In the genomic region with DNA sequence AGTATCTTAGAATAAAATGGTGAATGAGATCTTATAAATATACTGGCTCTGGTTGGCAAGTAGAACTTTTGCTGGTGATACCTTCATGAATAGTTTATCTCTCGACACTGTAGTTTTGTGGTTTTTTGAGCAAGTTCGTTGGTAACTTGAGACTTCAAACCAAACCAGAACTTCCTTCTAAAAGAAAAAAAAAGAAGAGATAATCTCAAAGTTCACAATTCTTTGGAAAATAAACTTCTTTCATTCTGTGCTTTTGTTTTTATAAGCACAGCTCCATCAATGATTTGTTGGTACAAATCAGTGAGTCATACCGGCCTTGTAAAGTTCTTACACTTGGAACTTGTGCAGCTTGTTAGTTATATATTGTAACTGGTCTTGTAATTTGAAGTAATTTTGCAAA, we compare ENCODE assay signal across 8 cellular contexts. TPM values are rescaled to one million over a fixed set of nuclear protein-coding genes. Genes with fewer than 3 reads are reported as not detected.
DNase-seq lines count a peak whose midpoint lies in the region; ATAC-seq and TF ChIP-seq lines count a peak whose summit lies in the region.

No MANE protein-coding gene starts in this region.

- TF ChIP-seq CTCF in DND-41 (IDR thresholded peaks at IDR 0.05; ENCODE audit: borderline replicate concordance, extremely low read depth, low read length, poor library complexity, severe bottlenecking) (no peak), choroid plexus epithelial cell (conservative IDR thresholded peaks at IDR 0.05; ENCODE audit: low read depth, low read length) (no peak), neural crest cell (conservative IDR thresholded peaks at IDR 0.05) (no peak), GM20000 (IDR thresholded peaks at IDR 0.05; ENCODE audit: extremely low read depth, missing control alignments) (no peak)

- peak overlapping the region; percentile 86 for H3K27ac ChIP-seq in DND-41 (ENCODE audit: low read length)

- no peak overlapping the region for H3K27ac Mint-ChIP-seq in neural crest cell (ENCODE audit: unreplicated experiment)

- H3K9ac ChIP-seq in DND-41 (ENCODE audit: low read depth, low read length), result peak overlapping the region; percentile 66

- peaks cover 67% of the 10 kb centered on the region for H3K4me1 ChIP-seq in DND-41 (ENCODE audit: insufficient read depth, low read length)

- H3K4me1 Mint-ChIP-seq in neural crest cell, result peaks cover 48% of the 10 kb centered on the region

- peaks cover 13% of the 10 kb centered on the region; the same call in 1 of the 2 replicates for H3K36me3 ChIP-seq in DND-41 (ENCODE audit: insufficient read depth, low read length)

- DNase-seq in DND-41 (no peak), NAMALWA (ENCODE audit: low spot score) (peak; percentile 23), choroid plexus epithelial cell (ENCODE audit: low read depth) (peak; percentile 84), neural crest cell (ENCODE audit: low read depth, low spot score) (no peak), GM20000 (ENCODE audit: low spot score) (no peak), NCI-H345 treated with DMSO at 0.1 percent for 48 hours (lab: John Stamatoyannopoulos, UW; ENCODE audit: unreplicated experiment) (no peak), NCI-H1694 (lab: John Stamatoyannopoulos, UW) (no peak), head of caudate nucleus (no peak)

- ATAC-seq in DND-41 (ENCODE audit: insufficient read depth, low read depth), result peak; percentile 25

- H3K4me2 ChIP-seq in DND-41 (ENCODE audit: insufficient read depth, low read length), result peak overlapping the region; percentile 77

- H3K4me3 ChIP-seq in DND-41 (ENCODE audit: low read depth in 1 of 2, low read length in 2 of 2), result peak overlapping the region; percentile 51 to 72; a peak in 3 of 4 replicates
- peak overlapping the region; percentile 1 for H3K4me3 ChIP-seq in choroid plexus epithelial cell (ENCODE audit: low read depth, low read length)

- peaks cover 35% of the 10 kb centered on the region for H4K20me1 ChIP-seq in DND-41 (ENCODE audit: insufficient read depth, low read length)

- H2AFZ ChIP-seq in DND-41 (ENCODE audit: low read depth, low read length), result no peak overlapping the region

- H3K27me3 Mint-ChIP-seq in neural crest cell (ENCODE audit: low read depth), result peaks cover 3% of the 10 kb centered on the region

- H3K27me3 ChIP-seq in DND-41 (ENCODE audit: insufficient read depth, low read length, poor library complexity), result no peaks in the 10 kb centered on the region

- H3K36me3 Mint-ChIP-seq in neural crest cell (ENCODE audit: low read depth), result no peaks in the 10 kb centered on the region

- peaks cover 79% of the 10 kb centered on the region for H3K79me2 ChIP-seq in DND-41 (ENCODE audit: insufficient read depth, low read length)

- intact Hi-C loops in head of caudate nucleus (cut with DNase I), result no loop called here

- H3K9me3 ChIP-seq in DND-41 (ENCODE audit: insufficient read depth, low read length, severe bottlenecking), result no peaks in the 10 kb centered on the region

- H3K9me3 Mint-ChIP-seq in neural crest cell, result no peaks in the 10 kb centered on the region

- H3K4me3 Mint-ChIP-seq in neural crest cell, result peak overlapping the region; percentile 96

RNA-seq across cellular contexts. Expression of gene HIPK1, which starts 2.3 kb away (rescaled TPM):
- total RNA-seq in neural crest cell, result 53.4 and 57.7 TPM in 2 replicates

RNA-seq across cellular contexts. Expression of gene DCLRE1B, which starts 26.3 kb away (rescaled TPM):
- total RNA-seq in neural crest cell, result 21.4 and 21.5 TPM in 2 replicates

RNA-seq across cellular contexts. Expression of gene AP4B1, which starts 26.9 kb away (rescaled TPM):
- 23.6 and 25.3 TPM in 2 replicates for total RNA-seq in neural crest cell

RNA-seq across cellular contexts. Expression of gene BCL2L15, which starts 44.1 kb away (rescaled TPM):
- 0.71 and 0.84 TPM in 2 replicates for total RNA-seq in neural crest cell

RNA-seq across cellular contexts. Expression of gene OLFML3, which starts 47.8 kb away (rescaled TPM):
- 4.3 and 6.1 TPM in 2 replicates for total RNA-seq in neural crest cell

Comparison
In these comparisons a context has a peak if more than half of its experiments do, and no peak if none do; other contexts are left out.
1. DNase-seq: peak in NAMALWA (single experiment) and choroid plexus epithelial cell (single experiment); none in DND-41 (single experiment), neural crest cell (single experiment), GM20000 (single experiment), NCI-H345 treated with DMSO at 0.1 percent for 48 hours (single experiment), NCI-H1694 (single experiment) and head of caudate nucleus (0 of 42).